15 cellular contexts compared by ENCODE assay signal in the genomic region with DNA sequence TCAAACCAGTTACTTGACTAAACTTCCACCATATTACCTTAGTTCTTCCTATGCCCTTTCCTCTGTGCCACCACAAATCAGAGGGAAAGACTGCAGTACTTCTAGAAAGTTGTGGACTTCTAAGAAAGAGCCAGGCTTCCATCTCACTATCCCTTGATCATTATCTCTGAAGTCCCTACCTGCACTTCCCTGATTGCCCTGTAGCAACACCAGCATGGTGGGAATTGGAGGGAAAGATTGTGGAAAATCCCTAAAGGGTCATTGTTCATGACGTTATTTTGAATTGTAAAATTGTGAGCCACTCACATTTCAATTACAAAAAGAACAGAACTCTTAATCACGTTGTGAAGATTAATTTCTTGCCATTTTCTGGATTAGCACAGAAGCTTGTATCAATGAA.
"Had no signal": no experiment of that assay in that cellular context is flagged by ENCODE, and none has a peak within 500 bp of the region (broad histone marks: within the 10 kb centered on the region; RNA-seq: fewer than 3 reads in every experiment).

No MANE protein-coding gene starts in this region.

- H3K4me1 ChIP-seq: sigmoid colon, upper lobe of left lung had no signal

- H3K27ac ChIP-seq: sigmoid colon, upper lobe of left lung had no signal

- H3K27ac Mint-ChIP-seq: activated CD8-positive, alpha-beta memory T cell treated with anti-CD3 and anti-CD28 coated beads, Interleukin-2, amount 10 ng/mL, durations not matched to agents 7 days and 5 days; activated naive CD8-positive, alpha-beta T cell treated with anti-CD3 and anti-CD28 coated beads for 36 hours; activated T-cell treated with anti-CD3 and anti-CD28 coated beads, Interleukin-2, amount 50 U/mL, for 24 hours; natural killer cell; T-helper 2 cell treated with Interferon-gamma antibody and Interleukin-4, amounts not matched to agents 5 μg/mL and 100 μg/mL, for 36 hours had no signal

- H3K27me3 ChIP-seq: sigmoid colon, upper lobe of left lung had no signal

- H3K9me3 Mint-ChIP-seq: activated naive CD8-positive, alpha-beta T cell treated with anti-CD3 and anti-CD28 coated beads for 36 hours; activated T-cell treated with anti-CD3 and anti-CD28 coated beads, Interleukin-2, amount 50 U/mL, for 24 hours; natural killer cell; T-helper 2 cell treated with Interferon-gamma antibody and Interleukin-4, amounts not matched to agents 5 μg/mL and 100 μg/mL, for 36 hours had no signal

- ATAC-seq: activated CD4-positive, CD25-positive, alpha-beta regulatory T cell treated with anti-CD3 and anti-CD28 coated beads, Interleukin-2, amount 50 U/mL, for 24 hours; activated CD8-positive, alpha-beta memory T cell treated with anti-CD3 and anti-CD28 coated beads, Interleukin-2, amount 10 ng/mL, durations not matched to agents 7 days and 5 days; natural killer cell had no signal

- H3K36me3 Mint-ChIP-seq: activated CD8-positive, alpha-beta memory T cell treated with anti-CD3 and anti-CD28 coated beads, Interleukin-2, amount 10 ng/mL, durations not matched to agents 7 days and 5 days; activated naive CD8-positive, alpha-beta T cell treated with anti-CD3 and anti-CD28 coated beads for 36 hours; natural killer cell had no signal

- H3K9me3 ChIP-seq: sigmoid colon, upper lobe of left lung had no signal

- H3K4me3 ChIP-seq: sigmoid colon, upper lobe of left lung had no signal

- DNase-seq: activated CD4-positive, alpha-beta T cell treated with anti-CD3 and anti-CD28 coated beads, Interleukin-2, amount 50 U/mL, for 48 hours; activated CD8-positive, alpha-beta memory T cell treated with anti-CD3 and anti-CD28 coated beads, Interleukin-2, amount 10 ng/mL, durations not matched to agents 7 days and 5 days; activated effector memory CD4-positive, alpha-beta T cell treated with Interleukin-2 at 50 U/mL for 16 hours; activated naive CD8-positive, alpha-beta T cell treated with anti-CD3 and anti-CD28 coated beads for 36 hours; activated T-cell treated with anti-CD3 and anti-CD28 coated beads, Interleukin-2, amount 50 U/mL, for 24 hours; anterior cingulate cortex; foreskin fibroblast; natural killer cell; occipital lobe; sigmoid colon; stimulated activated CD4-positive, alpha-beta T cell treated with anti-CD3 and anti-CD28 coated beads, Interleukin-2, amount 100 ng/mL, for 24 hours; stimulated activated naive CD4-positive, alpha-beta T cell treated with Interleukin-2 at 50 U/mL for 16 hours; upper lobe of left lung had no signal

- H3K4me3 Mint-ChIP-seq: activated CD8-positive, alpha-beta memory T cell treated with anti-CD3 and anti-CD28 coated beads, Interleukin-2, amount 10 ng/mL, durations not matched to agents 7 days and 5 days; activated naive CD8-positive, alpha-beta T cell treated with anti-CD3 and anti-CD28 coated beads for 36 hours; activated T-cell treated with anti-CD3 and anti-CD28 coated beads, Interleukin-2, amount 50 U/mL, for 24 hours; natural killer cell; T-helper 2 cell treated with Interferon-gamma antibody and Interleukin-4, amounts not matched to agents 5 μg/mL and 100 μg/mL, for 36 hours had no signal

- H3K27me3 Mint-ChIP-seq: activated CD8-positive, alpha-beta memory T cell treated with anti-CD3 and anti-CD28 coated beads, Interleukin-2, amount 10 ng/mL, durations not matched to agents 7 days and 5 days; activated naive CD8-positive, alpha-beta T cell treated with anti-CD3 and anti-CD28 coated beads for 36 hours; activated T-cell treated with anti-CD3 and anti-CD28 coated beads, Interleukin-2, amount 50 U/mL, for 24 hours had no signal
